ENCODE assay signal across 19 cellular contexts in the genomic region with DNA sequence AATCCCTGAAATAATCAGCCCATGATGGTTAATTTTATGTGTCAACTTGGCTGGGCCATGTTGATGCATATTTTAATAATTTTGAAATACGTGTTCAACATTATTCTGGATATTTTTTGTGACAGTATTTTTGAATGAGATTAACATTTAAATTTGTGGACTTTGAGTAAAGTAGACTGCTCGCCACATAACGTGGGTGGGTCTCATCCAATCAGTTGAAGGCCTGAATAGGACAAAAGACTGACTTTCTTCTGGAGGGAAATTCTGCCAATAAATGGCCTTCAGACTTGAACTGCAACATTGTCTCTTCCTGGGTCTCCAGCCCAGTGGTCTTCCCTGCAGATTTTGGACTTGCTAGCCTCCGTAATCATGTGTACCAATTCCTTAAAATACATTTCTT. TPM values are rescaled to one million over a fixed set of nuclear protein-coding genes. Genes with fewer than 3 reads are reported as not detected.
DNase-seq lines count a peak whose midpoint lies in the region; ATAC-seq, FAIRE-seq and TF ChIP-seq lines count a peak whose summit lies in the region.
"Had no signal": no experiment of that assay in that cellular context is flagged by ENCODE, and none has a peak within 500 bp of the region (broad histone marks: within the 10 kb centered on the region; RNA-seq: fewer than 3 reads in every experiment).

No MANE protein-coding gene starts in this region.

- 0% methylated on average over 4 of the region's 4 CpGs for WGBS in K562 (ENCODE audit: insufficient coverage, low coverage, missing lambda C conversion rate)
- WGBS in transverse colon (ENCODE audit: low coverage in 1 of 2), 2 donors: 78 to 86% methylated on average over 1 to 4 of the region's 4 CpGs

- TF ChIP-seq CTCF in HEK293 (tag by site-specific recombination; IDR thresholded peaks at IDR 0.05) (no peak), K562 (IDR thresholded peaks at IDR 0.05 in 2 of 3, conservative IDR thresholded peaks at IDR 0.05 in 1 of 3; ENCODE audit: insufficient read depth in 2 of 3, low read depth in 1 of 3, low read length in 3 of 3) (no peak), transverse colon (IDR thresholded peaks at IDR 0.05) (no peak), mesothelial cell of epicardium (IDR thresholded peaks at IDR 0.05; ENCODE audit: unreplicated experiment) (no peak)

- POLR2A ChIA-PET in HEK293 (lab: Yijun Ruan, JAX): no interaction called here
- POLR2A ChIA-PET in K562 (lab: Yijun Ruan, JAX): no interaction called here
- POLR2A ChIA-PET in CD4-positive, alpha-beta memory T cell (lab: Charles Lee; ENCODE audit: partially characterized antibody): no interaction called here

- H3K4me3 Mint-ChIP-seq in mesothelial cell of epicardium: no peak overlapping the region
- no peak overlapping the region for H3K4me3 Mint-ChIP-seq in CD4-positive, alpha-beta memory T cell
- H3K4me3 Mint-ChIP-seq: CD4-positive, CD25-positive, alpha-beta regulatory T cell; IgD-negative memory B cell had no signal

- H3K4me2 ChIP-seq in K562 (ENCODE audit: insufficient read depth, low read length): no peak overlapping the region

- no peak for FAIRE-seq in K562 (lab: Jason Lieb, UNC)
- FAIRE-seq: D721Med, G401.6, GM12891, HTR-8/SVneo had no signal

- H3K27ac Mint-ChIP-seq in mesothelial cell of epicardium: no peak overlapping the region
- H3K27ac Mint-ChIP-seq in CD4-positive, alpha-beta memory T cell: no peak overlapping the region
- H3K27ac Mint-ChIP-seq: CD4-positive, CD25-positive, alpha-beta regulatory T cell; IgD-negative memory B cell had no signal

- CTCF ChIA-PET in HEK293 (lab: Yijun Ruan, JAX) (no interaction called here), K562 (lab: Yijun Ruan, JAX; ENCODE audit: low intra/inter-chr PET ratio) (no interaction called here)
- CTCF ChIA-PET in CD4-positive, alpha-beta memory T cell (lab: Charles Lee; ENCODE audit: partially characterized antibody): no interaction called here

- no peak for ATAC-seq in K562
- ATAC-seq: HCT116 had no signal

- H3K4me1 Mint-ChIP-seq in mesothelial cell of epicardium: no peaks in the 10 kb centered on the region
- H3K4me1 Mint-ChIP-seq in CD4-positive, alpha-beta memory T cell: no peaks in the 10 kb centered on the region
- H3K4me1 Mint-ChIP-seq: CD4-positive, CD25-positive, alpha-beta regulatory T cell; IgD-negative memory B cell had no signal

- H3K27me3 ChIP-seq in ACC112 (ENCODE audit: insufficient read depth, low read length) (no peaks in the 10 kb centered on the region), K562 (ENCODE audit: control insufficient read depth in 2 of 2, insufficient read depth in 2 of 2, low read length in 2 of 2) (no peaks in the 10 kb centered on the region), transverse colon (no peaks in the 10 kb centered on the region)
- H3K27me3 ChIP-seq in CD4-positive, alpha-beta memory T cell (ENCODE audit: insufficient read depth, low read length): no peaks in the 10 kb centered on the region
- H3K27me3 ChIP-seq: BE2C had no signal

- H3K9me3 ChIP-seq in HEK293 (ENCODE audit: control insufficient read depth, insufficient read depth, low read depth, low read length) (no peaks in the 10 kb centered on the region), K562 (replicated peaks; ENCODE audit: control insufficient read depth, insufficient read depth, low read depth, low read length) (no peaks in the 10 kb centered on the region), transverse colon (no peaks in the 10 kb centered on the region)
- H3K9me3 ChIP-seq in CD4-positive, alpha-beta memory T cell (ENCODE audit: control insufficient read depth in 1 of 2, low read length in 2 of 2): no peaks in the 10 kb centered on the region

- H3K27me3 Mint-ChIP-seq in mesothelial cell of epicardium (ENCODE audit: low read depth): no peaks in the 10 kb centered on the region
- H3K27me3 Mint-ChIP-seq in CD4-positive, alpha-beta memory T cell: peaks cover 4 to 8% of the 10 kb centered on the region in 2 donors
- H3K27me3 Mint-ChIP-seq: CD4-positive, CD25-positive, alpha-beta regulatory T cell; IgD-negative memory B cell had no signal

- H3K36me3 ChIP-seq in ACC112 (ENCODE audit: insufficient read depth, low read length): no peaks in the 10 kb centered on the region
- no peaks in the 10 kb centered on the region for H3K36me3 ChIP-seq in HEK293 (ENCODE audit: control insufficient read depth in 2 of 2, insufficient read depth in 1 of 2, low read length in 2 of 2)
- H3K36me3 ChIP-seq in K562 (ENCODE audit: control insufficient read depth, insufficient read depth, low read length): no peaks in the 10 kb centered on the region
- H3K36me3 ChIP-seq in transverse colon: no peaks in the 10 kb centered on the region
- no peaks in the 10 kb centered on the region for H3K36me3 ChIP-seq in CD4-positive, alpha-beta memory T cell (ENCODE audit: insufficient read depth, low read length)
- H3K36me3 ChIP-seq: BE2C had no signal

- H3K9ac ChIP-seq in K562 (ENCODE audit: insufficient read depth in 1 of 2, low read depth in 2 of 2, low read length in 2 of 2): no peak overlapping the region

- H3K9me1 ChIP-seq in K562 (ENCODE audit: control insufficient read depth, insufficient read depth, low read length): no peaks in the 10 kb centered on the region

- DNase-seq in K562 (ENCODE audit: extremely low read depth in 1 of 4, low spot score in 3 of 4): no peak
- no peak for DNase-seq in transverse colon
- DNase-seq in mesothelial cell of epicardium (ENCODE audit: low spot score in 2 of 2, unreplicated experiment in 2 of 2): no peak
- no peak for DNase-seq in CD4-positive, alpha-beta memory T cell
- DNase-seq: ACHN; BE2C; C1 segment of cervical spinal cord; Caco-2; CD4-positive, CD25-positive, alpha-beta regulatory T cell; GOT3; H7 had no signal

- intact Hi-C loops in K562 (cut with micrococcal nuclease): no loop called here
- intact Hi-C loops in transverse colon (cut with DNase I; ENCODE audit: low total_unique reads): no loop called here
- intact Hi-C loops in CD4-positive, alpha-beta memory T cell (cut with micrococcal nuclease): no loop called here

- H3K4me3 ChIP-seq in ACC112 (ENCODE audit: low read depth, low read length) (no peak overlapping the region), HEK293 (ENCODE audit: low read depth, low read length) (no peak overlapping the region), K562 (no peak overlapping the region), transverse colon (no peak overlapping the region)
- no peak overlapping the region for H3K4me3 ChIP-seq in CD4-positive, alpha-beta memory T cell (ENCODE audit: low read length in 2 of 2)

- peaks cover 24% of the 10 kb centered on the region for H3K9me3 Mint-ChIP-seq in mesothelial cell of epicardium
- peaks cover 2 to 10% (median 7%) of the 10 kb centered on the region in 8 donors for H3K9me3 Mint-ChIP-seq in CD4-positive, alpha-beta memory T cell

- H3K4me1 ChIP-seq in ACC112 (ENCODE audit: control insufficient read depth, insufficient read depth, low read length, unreplicated experiment) (peaks cover 19% of the 10 kb centered on the region), HEK293 (ENCODE audit: control insufficient read depth, insufficient read depth, low read length) (no peaks in the 10 kb centered on the region), K562 (replicated peaks in 1 of 2; ENCODE audit: control insufficient read depth in 2 of 2, insufficient read depth in 2 of 2, low read length in 2 of 2) (no peaks in the 10 kb centered on the region), transverse colon (no peaks in the 10 kb centered on the region)
- H3K4me1 ChIP-seq in CD4-positive, alpha-beta memory T cell (ENCODE audit: insufficient read depth, low read length): no peaks in the 10 kb centered on the region
- H3K4me1 ChIP-seq: BE2C, Caco-2 had no signal

- no peak overlapping the region for H2AFZ ChIP-seq in ACC112 (ENCODE audit: low read length, unreplicated experiment)
- no peak overlapping the region for H2AFZ ChIP-seq in K562 (ENCODE audit: low read depth, low read length)

- TF ChIP-seq RAD21 in K562 (CRISPR knock-in tag; conservative IDR thresholded peaks at IDR 0.05 in 1 of 2, IDR thresholded peaks at IDR 0.05 in 1 of 2): no peak

- H3K27ac ChIP-seq in ACC112 (ENCODE audit: low read depth, low read length): peak overlapping the region; percentile 72; the same call in 1 of the 2 replicates
- no peak overlapping the region for H3K27ac ChIP-seq in HEK293 (ENCODE audit: extremely low read depth, low read depth, low read length)
- no peak overlapping the region for H3K27ac ChIP-seq in K562 (ENCODE audit: extremely low read depth, low read depth, low read length)
- peak overlapping the region in 3 of 4 donors; percentile 25 to 41 (median 36) for H3K27ac ChIP-seq in transverse colon
- H3K27ac ChIP-seq in CD4-positive, alpha-beta memory T cell (ENCODE audit: low read depth, low read length): no peak overlapping the region

- no peaks in the 10 kb centered on the region for H3K36me3 Mint-ChIP-seq in mesothelial cell of epicardium
- H3K36me3 Mint-ChIP-seq in CD4-positive, alpha-beta memory T cell: peaks cover 0 to 3% of the 10 kb centered on the region in 2 donors
- H3K36me3 Mint-ChIP-seq: CD4-positive, CD25-positive, alpha-beta regulatory T cell; IgD-negative memory B cell had no signal

- no peaks in the 10 kb centered on the region for H4K20me1 ChIP-seq in K562 (replicated peaks; ENCODE audit: control insufficient read depth, insufficient read depth, low read length)

- TF ChIP-seq POLR2A in K562 (conservative IDR thresholded peaks at IDR 0.05) (no peak), transverse colon (IDR thresholded peaks at IDR 0.05) (no peak)

- BruUV-seq in K562 (replicated peaks; lab: Mats Ljungman, UMichigan): no TSS peak

- no peak for TF ChIP-seq EP300 in K562 (IDR thresholded peaks at IDR 0.05; ENCODE audit: low read length)
- no peak for TF ChIP-seq EP300 in transverse colon (IDR thresholded peaks at IDR 0.05; ENCODE audit: low read depth)

- in situ Hi-C loops in K562 (cut with MboI): no loop called here
- in situ Hi-C loops in transverse colon (cut with MboI; ENCODE audit: low pct_ligation_motif_present in 1 of 4, low pct_unique_long_range_greater_than_20kb in 1 of 4, low sequenced_read_pairs in 3 of 4): no loop called here

- H3K79me2 ChIP-seq in ACC112 (ENCODE audit: control insufficient read depth, insufficient read depth, low read length, unreplicated experiment): no peaks in the 10 kb centered on the region
- H3K79me2 ChIP-seq in K562 (ENCODE audit: control insufficient read depth, insufficient read depth, low read length): no peaks in the 10 kb centered on the region

RNA-seq across cellular contexts. Expression of a gene that starts 53.6 kb away (rescaled TPM):
- total RNA-seq in K562 (2011; cell fraction: chromatin; rRNA removed; ENCODE audit: low replicate concordance): not detected in 2 replicates
- total RNA-seq in K562 (2011; cell fraction: nucleolus; rRNA removed): not detected in 2 replicates
- total RNA-seq in K562 (2011; cell fraction: nucleoplasm; rRNA removed): not detected in 2 replicates
- not detected in 2 replicates for total RNA-seq in K562 (2014; rRNA removed)
- total RNA-seq in K562 (2014; rRNA removed; fragmentation: Illumina TruSeq; extraction: Trizol): not detected in 2 replicates
- total RNA-seq in K562 (2015; rRNA removed; fragmentation: Illumina TruSeq; extraction: Trizol): not detected in 2 replicates
- total RNA-seq in K562 (2021): not detected in 2 replicates
- polyA plus RNA-seq in K562 (2011; rRNA removed): not detected in 2 replicates
- polyA plus RNA-seq in K562 (2011; cell fraction: cytosol; rRNA removed): not detected in 2 replicates
- not detected in 2 replicates for polyA plus RNA-seq in K562 (2011; cell fraction: nucleus; rRNA removed)
- not detected in 2 replicates for polyA plus RNA-seq in K562 (2012)
- not detected in 2 replicates for polyA plus RNA-seq in K562 (2014; fragmentation: Illumina TruSeq; extraction: Trizol)
- polyA plus RNA-seq in K562 (2014; fragmentation: Nextera tagmentation; extraction: Ambion mirVana): not detected
- not detected in 2 replicates for polyA plus RNA-seq in K562 (2014; rRNA removed)
- polyA minus RNA-seq in K562 (2011; rRNA and poly(A)+ RNA removed): not detected in 2 replicates
- polyA minus RNA-seq in K562 (2011; cell fraction: cytosol; rRNA and poly(A)+ RNA removed): not detected in 2 replicates
- polyA minus RNA-seq in K562 (2011; cell fraction: nucleus; rRNA and poly(A)+ RNA removed): not detected in 2 replicates
- total RNA-seq in transverse colon: 1 to 10 TPM in 3 of 4 donors, under 1 TPM in 1; 0.60 to 5.1 (median 2.2) TPM
- 8.7 to 9.9 TPM (median 9.3 TPM) in 3 replicates for total RNA-seq in mesothelial cell of epicardium
- not detected for total RNA-seq in CD4-positive, alpha-beta memory T cell
- not detected for polyA plus RNA-seq in CD4-positive, alpha-beta memory T cell
- polyA plus RNA-seq: CD4-positive, CD25-positive, alpha-beta regulatory T cell; IgD-negative memory B cell had no signal

Comparison
In these comparisons a context has a peak if more than half of its experiments do, and no peak if none do; other contexts are left out.
1. H3K27ac ChIP-seq: peak in ACC112 (single experiment) and transverse colon (3 of 4); none in HEK293 (single experiment), K562 (single experiment) and CD4-positive, alpha-beta memory T cell (single experiment).